Comparison of ENCODE assay signal across 14 cellular contexts in genomic region chr10:61263561-61263960, GRCh38.
DNase-seq lines count a peak whose midpoint lies in the region; ATAC-seq and TF ChIP-seq lines count a peak whose summit lies in the region.
"Had no signal": no experiment of that assay in that cellular context is flagged by ENCODE, and none has a peak within 500 bp of the region (broad histone marks: within the 10 kb centered on the region; RNA-seq: fewer than 3 reads in every experiment).

No MANE protein-coding gene starts in this region.

- no peak overlapping the region; the same call in 1 of the 2 replicates for H3K56ac ChIP-seq in IMR-90 (ENCODE audit: extremely low read depth, insufficient read depth, low read length)

- H2BK15ac ChIP-seq in IMR-90 (ENCODE audit: low read depth, low read length) = 0 out of 3 replicates have a peak overlapping the region, but pooled peaks have one; percentile 48

- H3K27me3 ChIP-seq in IMR-90 (ENCODE audit: control insufficient read depth, insufficient read depth, low read length) = no peaks in the 10 kb centered on the region
- no peaks in the 10 kb centered on the region for H3K27me3 ChIP-seq in SJSA1 (replicated peaks)
- no peaks in the 10 kb centered on the region for H3K27me3 ChIP-seq in colonic mucosa
- no peaks in the 10 kb centered on the region for H3K27me3 ChIP-seq in psoas muscle (ENCODE audit: insufficient read depth in 3 of 3, low read length in 2 of 3)
- no peaks in the 10 kb centered on the region for H3K27me3 ChIP-seq in tibial artery
- H3K27me3 ChIP-seq: BE2C had no signal

- POLR2A ChIA-PET in IMR-90 (lab: Charles Lee; ENCODE audit: unreplicated experiment) = interaction anchor here (0.6 kb wide), 1 partner anchor 969 kb away, joined by 3 read pairs; no protein-coding TSS in a partner anchor

- no TSS peak for BruUV-seq in IMR-90 (replicated peaks; lab: Mats Ljungman, UMichigan)

- H3K9me3 ChIP-seq in IMR-90 (ENCODE audit: control insufficient read depth, insufficient read depth, low read length) (no peaks in the 10 kb centered on the region), SJSA1 (replicated peaks) (no peaks in the 10 kb centered on the region), colonic mucosa (no peaks in the 10 kb centered on the region), psoas muscle (no peaks in the 10 kb centered on the region), tibial artery (no peaks in the 10 kb centered on the region)
- H3K9me3 ChIP-seq: BE2C had no signal

- H3K79me1 ChIP-seq in IMR-90 (ENCODE audit: low read depth in 1 of 2, low read length in 2 of 2) = no peaks in the 10 kb centered on the region

- H3K4me1 ChIP-seq in IMR-90 (ENCODE audit: control insufficient read depth, insufficient read depth, low read length) (peaks cover 2% of the 10 kb centered on the region), SJSA1 (replicated peaks) (peaks cover 18% of the 10 kb centered on the region), colonic mucosa (no peaks in the 10 kb centered on the region), psoas muscle (no peaks in the 10 kb centered on the region), tibial artery (no peaks in the 10 kb centered on the region)
- H3K4me1 ChIP-seq: BE2C had no signal

- TF ChIP-seq CTCF in IMR-90 (conservative IDR thresholded peaks at IDR 0.05; ENCODE audit: low read depth, low read length) = no peak
- no peak for TF ChIP-seq CTCF in colonic mucosa (IDR thresholded peaks at IDR 0.05)
- TF ChIP-seq CTCF in psoas muscle (IDR thresholded peaks at IDR 0.05) = no peak
- TF ChIP-seq CTCF in tibial artery (IDR thresholded peaks at IDR 0.05) = no peak

- peak overlapping the region; percentile 34; the same call in 1 of the 2 replicates for H4K91ac ChIP-seq in IMR-90 (ENCODE audit: insufficient read depth, low read depth, low read length)

- 0 out of 2 replicates have a peak overlapping the region, but pooled peaks have one; percentile 29 for H3K4ac ChIP-seq in IMR-90 (ENCODE audit: low read depth, low read length)

- dilution Hi-C loops in IMR-90 (cut with HindIII; ENCODE audit: low sequenced_read_pairs, unreplicated experiment) = no loop called here

- no peak overlapping the region for H2AK9ac ChIP-seq in IMR-90 (replicated peaks; ENCODE audit: low read depth, low read length, poor library complexity)

- peak overlapping the region; percentile 26; the same call in 1 of the 2 replicates for H2BK20ac ChIP-seq in IMR-90 (ENCODE audit: low read depth, low read length)

- no peak overlapping the region for H3K18ac ChIP-seq in IMR-90 (ENCODE audit: low read depth, low read length)

- WGBS in IMR-90 (ENCODE audit: extremely low coverage in 2 of 2, insufficient read length in 1 of 2), 2 experiments = no CpG with 5 or more reads among the region's 1 CpG
- 54 to 83% (median 66%) methylated on average over 1 of the region's 1 CpG for WGBS in psoas muscle, 3 donors

- no peak for DNase-seq in IMR-90
- DNase-seq in SJSA1 (ENCODE audit: low read depth in 1 of 2, low spot score in 2 of 2) = no peak
- peak; percentile 55 for DNase-seq in foreskin melanocyte
- DNase-seq in DMS79 treated with DMSO at 0.1 percent for 48 hours (lab: John Stamatoyannopoulos, UW) = no peak
- no peak for DNase-seq in colonic mucosa
- DNase-seq in psoas muscle = no peak
- no peak for DNase-seq in tibial artery
- DNase-seq: BE2C; CD4-positive, alpha-beta memory T cell; COR-L47; GF-D8 had no signal

- ATAC-seq in IMR-90 (ENCODE audit: low read depth) (no peak), psoas muscle (no peak)
- ATAC-seq: HCT116 had no signal

- CTCF ChIA-PET in IMR-90 (lab: Yijun Ruan, JAX) = no interaction called here

- H4K8ac ChIP-seq in IMR-90 (ENCODE audit: low read depth in 2 of 2, low read length in 2 of 2) = no peak overlapping the region

- 0 out of 2 replicates have a peak overlapping the region, but pooled peaks have one; percentile 45 for H3K23ac ChIP-seq in IMR-90 (ENCODE audit: low read depth, low read length)

- H3K14ac ChIP-seq in IMR-90 (replicated peaks; ENCODE audit: low read depth, low read length) = peak overlapping the region; percentile 56; the same call in 1 of the 2 replicates

- H3K9ac ChIP-seq in IMR-90 (ENCODE audit: low read depth, low read length) (no peak overlapping the region), colonic mucosa (ENCODE audit: low read depth in 2 of 2, low read length in 2 of 2) (no peak overlapping the region)

- no peak for TF ChIP-seq RAD21 in IMR-90 (IDR thresholded peaks at IDR 0.05; ENCODE audit: low read length)

- TF ChIP-seq POLR2A in IMR-90 (IDR thresholded peaks at IDR 0.05; ENCODE audit: low read depth, low read length) = no peak

- peak overlapping the region; percentile 45; the same call in 1 of the 2 replicates for H3K27ac ChIP-seq in IMR-90 (ENCODE audit: insufficient read depth, low read length)
- H3K27ac ChIP-seq in SJSA1 = peak overlapping the region; percentile 75
- H3K27ac ChIP-seq in colonic mucosa = no peak overlapping the region
- no peak overlapping the region for H3K27ac ChIP-seq in psoas muscle
- no peak overlapping the region for H3K27ac ChIP-seq in tibial artery
- H3K27ac ChIP-seq: C4-2B, HL-60 had no signal

- H4K5ac ChIP-seq in IMR-90 (ENCODE audit: low read depth, low read length) = no peak overlapping the region

- H3K36me3 ChIP-seq in IMR-90 (ENCODE audit: control insufficient read depth, insufficient read depth, low read length) (no peaks in the 10 kb centered on the region), SJSA1 (no peaks in the 10 kb centered on the region), colonic mucosa (no peaks in the 10 kb centered on the region), psoas muscle (ENCODE audit: insufficient read depth in 1 of 2, low read depth in 1 of 2) (no peaks in the 10 kb centered on the region), tibial artery (no peaks in the 10 kb centered on the region)
- H3K36me3 ChIP-seq: BE2C had no signal

- no peak overlapping the region for H2AK5ac ChIP-seq in IMR-90 (ENCODE audit: low read depth, low read length)

- no peaks in the 10 kb centered on the region for H3K9me1 ChIP-seq in IMR-90 (ENCODE audit: insufficient read depth, low read length)

- no peak overlapping the region for H2BK5ac ChIP-seq in IMR-90 (ENCODE audit: low read depth, low read length, poor library complexity, severe bottlenecking)

- in situ Hi-C loops in IMR-90 (cut with MboI; ENCODE audit: low sequenced_read_pairs) = no loop called here

- no peak overlapping the region for H2AFZ ChIP-seq in IMR-90 (replicated peaks; ENCODE audit: low read length, poor library complexity)

- peak overlapping the region; percentile 32; the same call in 1 of the 2 replicates for H2BK120ac ChIP-seq in IMR-90 (ENCODE audit: low read depth, low read length)

- intact Hi-C loops in IMR-90 (cut with micrococcal nuclease) (no loop called here), colonic mucosa (cut with DNase I) (no loop called here), psoas muscle (cut with DNase I) (no loop called here), tibial artery (cut with DNase I; ENCODE audit: low total_unique reads) (no loop called here)

- no peaks in the 10 kb centered on the region for H4K20me1 ChIP-seq in IMR-90 (ENCODE audit: insufficient read depth, low read length)

- H3K4me2 ChIP-seq in IMR-90 (ENCODE audit: low read depth, low read length) = no peak overlapping the region

- H3K4me3 ChIP-seq in IMR-90 (ENCODE audit: insufficient read depth, low read depth, low read length) (no peak overlapping the region), SJSA1 (no peak overlapping the region), colonic mucosa (no peak overlapping the region), psoas muscle (no peak overlapping the region), tibial artery (no peak overlapping the region)

TF ChIP-seq in IMR-90, 13 proteins besides CTCF, POLR2A, EP300 and RAD21:
- TF ChIP-seq MAFK (IDR thresholded peaks at IDR 0.05; ENCODE audit: low read depth, low read length) (no peak), RFX5 (IDR thresholded peaks at IDR 0.05; ENCODE audit: low read depth, low read length) (no peak), BHLHE40 (IDR thresholded peaks at IDR 0.05; ENCODE audit: low read depth, low read length) (no peak), USF2 (IDR thresholded peaks at IDR 0.05; ENCODE audit: low read depth, low read length) (no peak), CHD1 (IDR thresholded peaks at IDR 0.05; ENCODE audit: low read depth, low read length) (no peak), FOS (IDR thresholded peaks at IDR 0.05; ENCODE audit: low read depth, low read length) (no peak), ELK1 (IDR thresholded peaks at IDR 0.05; ENCODE audit: borderline replicate concordance, low read depth, low read length) (no peak), RCOR1 (IDR thresholded peaks at IDR 0.05; ENCODE audit: insufficient replicate concordance, low read length) (no peak), SMC3 (IDR thresholded peaks at IDR 0.05; ENCODE audit: low read depth, low read length) (no peak), MXI1 (IDR thresholded peaks at IDR 0.05; ENCODE audit: borderline replicate concordance, low read depth, low read length) (no peak), NFE2L2 (IDR thresholded peaks at IDR 0.05; ENCODE audit: low read depth, low read length) (no peak), MAZ (IDR thresholded peaks at IDR 0.05; ENCODE audit: borderline replicate concordance, low read depth, low read length) (no peak), CEBPB (IDR thresholded peaks at IDR 0.05; ENCODE audit: low read depth, low read length) (no peak)

Comparison
In these comparisons a context has a peak if more than half of its experiments do, and no peak if none do; other contexts are left out.
1. H3K27ac ChIP-seq: peak in IMR-90 (single experiment) and SJSA1 (single experiment); none in colonic mucosa (single experiment), psoas muscle (single experiment) and tibial artery (0 of 2).